1 cellular context compared by ENCODE assay signal in the genomic region with DNA sequence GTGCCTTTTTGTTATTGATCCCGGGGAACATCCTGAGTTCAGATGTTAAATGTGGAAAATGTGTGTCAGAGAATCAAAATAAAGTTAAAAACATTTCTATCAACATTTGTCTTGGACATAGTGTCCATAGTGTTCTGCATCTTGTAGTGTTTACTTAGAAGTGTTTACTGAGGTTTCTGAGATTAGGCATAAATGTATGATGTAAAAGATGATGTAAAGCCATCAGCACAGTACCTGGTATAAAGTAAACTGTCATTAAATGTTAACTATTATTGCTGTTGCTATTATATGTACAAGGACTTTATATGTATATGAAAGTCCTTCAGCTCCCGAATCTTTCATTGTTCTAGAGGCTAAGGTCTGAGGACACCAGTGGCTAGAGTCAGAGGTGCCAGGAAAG.
A peak's percentile ranks its signal among the peaks of the same experiment; 100 is the strongest.
TF ChIP-seq lines count a peak whose summit lies in the region.

No MANE protein-coding gene starts in this region.

TF ChIP-seq in K562, 482 proteins besides CTCF, POLR2A, EP300 and RAD21:
- TF ChIP-seq ZFP36 (IDR thresholded peaks at IDR 0.05; ENCODE audit: low read depth, low read length, partially characterized antibody) (peak; percentile 6), PBX2 (CRISPR knock-in tag; IDR thresholded peaks at IDR 0.05; ENCODE audit: low read depth) (no peak), PBX2 (tag; conservative IDR thresholded peaks at IDR 0.05; ENCODE audit: low read depth) (no peak)
